9 cellular contexts compared by ENCODE assay signal in genomic region chr10:92087750-92088395, GRCh38.
A peak's percentile ranks its signal among the peaks of the same experiment; 100 is the strongest.
DNase-seq lines count a peak whose midpoint lies in the region; ATAC-seq, FAIRE-seq and TF ChIP-seq lines count a peak whose summit lies in the region.
"Had no signal": no experiment of that assay in that cellular context is flagged by ENCODE, and none has a peak within 500 bp of the region (broad histone marks: within the 10 kb centered on the region; RNA-seq: fewer than 3 reads in every experiment).

No MANE protein-coding gene starts in this region.

- no peaks in the 10 kb centered on the region for H3K4me1 ChIP-seq in mucosa of descending colon (ENCODE audit: low read depth)

- POLR2A ChIA-PET in activated CD4-positive, alpha-beta memory T cell treated with anti-CD3 and anti-CD28 coated beads for 36 hours (lab: Charles Lee): interaction anchor here (0.7 to 1.0 kb wide), 2 partner anchors 14 to 484 kb away, joined by 3 read pairs; no protein-coding TSS in a partner anchor

- no TSS peak for BruUV-seq in Calu3 (replicated peaks; lab: Mats Ljungman, UMichigan)

- CTCF ChIA-PET in Calu3 (lab: Charles Lee): interaction anchor here (0.6 to 1.4 kb wide), 12 partner anchors 15 to 349 kb away, joined by 3 to 25 read pairs (median 4); partner anchors contain the start of genes CPEB3 and MARCHF5
- CTCF ChIA-PET in activated CD4-positive, alpha-beta memory T cell treated with anti-CD3 and anti-CD28 coated beads for 36 hours (lab: Charles Lee): interaction anchor here (0.6 to 2.7 kb wide), 13 partner anchors 11 to 388 kb away, joined by 3 to 30 read pairs (median 5); partner anchors contain the start of genes CPEB3 and MARCHF5

- no peaks in the 10 kb centered on the region for H3K36me3 ChIP-seq in mucosa of descending colon (ENCODE audit: low read depth)

- no peaks in the 10 kb centered on the region for H3K4me1 Mint-ChIP-seq in Calu3 (ENCODE audit: low read depth, unreplicated experiment)
- H3K4me1 Mint-ChIP-seq in activated CD4-positive, alpha-beta memory T cell treated with anti-CD3 and anti-CD28 coated beads for 36 hours (ENCODE audit: low read depth): peaks cover 10% of the 10 kb centered on the region

- TF ChIP-seq CTCF in Calu3 (IDR thresholded peaks at IDR 0.05; ENCODE audit: unreplicated experiment) (peak; percentile 48), mucosa of descending colon (IDR thresholded peaks at IDR 0.05) (peak; percentile 34)

- no peaks in the 10 kb centered on the region for H3K9me3 ChIP-seq in mucosa of descending colon

- H3K4me3 Mint-ChIP-seq in Calu3 (ENCODE audit: low read depth, unreplicated experiment): no peak overlapping the region
- no peak overlapping the region for H3K4me3 Mint-ChIP-seq in activated CD4-positive, alpha-beta memory T cell treated with anti-CD3 and anti-CD28 coated beads for 36 hours
- H3K4me3 Mint-ChIP-seq: activated naive CD8-positive, alpha-beta T cell had no signal

- no peaks in the 10 kb centered on the region for H3K9me3 Mint-ChIP-seq in Calu3 (ENCODE audit: low read depth, unreplicated experiment)
- no peaks in the 10 kb centered on the region for H3K9me3 Mint-ChIP-seq in activated CD4-positive, alpha-beta memory T cell treated with anti-CD3 and anti-CD28 coated beads for 36 hours

- H3K27ac Mint-ChIP-seq in Calu3 (ENCODE audit: unreplicated experiment): no peak overlapping the region
- H3K27ac Mint-ChIP-seq in activated CD4-positive, alpha-beta memory T cell treated with anti-CD3 and anti-CD28 coated beads for 36 hours: no peak overlapping the region
- H3K27ac Mint-ChIP-seq: activated naive CD8-positive, alpha-beta T cell had no signal

- peak; percentile 71 for DNase-seq in Calu3
- peak; percentile 63 for DNase-seq in NCI-H82 treated with DMSO at 0.1 percent for 48 hours (lab: John Stamatoyannopoulos, UW; ENCODE audit: unreplicated experiment)
- peak; percentile 72 for DNase-seq in activated CD4-positive, alpha-beta memory T cell treated with anti-CD3 and anti-CD28 coated beads for 36 hours
- peak in 2 of 3 donors; percentile 51 to 87 for DNase-seq in mucosa of descending colon
- DNase-seq in stimulated activated naive CD8-positive, alpha-beta T cell treated with anti-CD3 and anti-CD28 coated beads, Interleukin-15, Interleukin-2, amounts not matched to agents 100 U/mL and 50 U/mL, for 24 hours: peak; percentile 34

- no peaks in the 10 kb centered on the region for H3K36me3 Mint-ChIP-seq in Calu3 (ENCODE audit: insufficient read depth, unreplicated experiment)
- H3K36me3 Mint-ChIP-seq in activated CD4-positive, alpha-beta memory T cell treated with anti-CD3 and anti-CD28 coated beads for 36 hours: no peaks in the 10 kb centered on the region
- H3K36me3 Mint-ChIP-seq: activated naive CD8-positive, alpha-beta T cell had no signal

- no peaks in the 10 kb centered on the region for H3K27me3 Mint-ChIP-seq in Calu3 (ENCODE audit: unreplicated experiment)
- H3K27me3 Mint-ChIP-seq in activated CD4-positive, alpha-beta memory T cell treated with anti-CD3 and anti-CD28 coated beads for 36 hours: no peaks in the 10 kb centered on the region
- H3K27me3 Mint-ChIP-seq: activated naive CD8-positive, alpha-beta T cell had no signal

- no peak overlapping the region for H3K4me3 ChIP-seq in mucosa of descending colon

- intact Hi-C loops in Calu3 (cut with micrococcal nuclease; ENCODE audit: unreplicated experiment): loop anchor here (1.0 to 5.0 kb wide), 3 partner anchors 154 to 347 kb away; no protein-coding TSS in a partner anchor
- intact Hi-C loops in activated CD4-positive, alpha-beta memory T cell treated with anti-CD3 and anti-CD28 coated beads for 36 hours (cut with micrococcal nuclease): loop anchor here (1.0 to 5.0 kb wide), 4 partner anchors 204 to 504 kb away; partner anchors contain the start of genes IDE and KIF11
- intact Hi-C loops in mucosa of descending colon (cut with DNase I, micrococcal nuclease): loop anchor here (5.0 to 10.0 kb wide), 2 partner anchors 344 to 347 kb away; no protein-coding TSS in a partner anchor

- ATAC-seq in GM19467 (IDR thresholded peaks at IDR 0.05; ENCODE audit: unreplicated experiment): peak; percentile 89
- ATAC-seq in HG03565 (IDR thresholded peaks at IDR 0.05; ENCODE audit: unreplicated experiment): peak; percentile 86
- ATAC-seq in mucosa of descending colon: peak; percentile 98
- peak; percentile 96 for ATAC-seq in stimulated activated naive CD8-positive, alpha-beta T cell treated with anti-CD3 and anti-CD28 coated beads, Interleukin-15, Interleukin-2, amounts not matched to agents 100 U/mL and 50 U/mL, for 24 hours

- peak; percentile 88 for FAIRE-seq in endometrium (lab: Jason Lieb, UNC)
